Comparison of ENCODE assay signal across 17 cellular contexts in genomic region chr13:46389457-46389856, GRCh38. TPM values are rescaled to one million over a fixed set of nuclear protein-coding genes. Genes with fewer than 3 reads are reported as not detected.
DNase-seq lines count a peak whose midpoint lies in the region; ATAC-seq and TF ChIP-seq lines count a peak whose summit lies in the region.
"Had no signal": no experiment of that assay in that cellular context is flagged by ENCODE, and none has a peak within 500 bp of the region (broad histone marks: within the 10 kb centered on the region; RNA-seq: fewer than 3 reads in every experiment).

No MANE protein-coding gene starts in this region.

- peaks cover 36% of the 10 kb centered on the region for H3F3A ChIP-seq in SU-DHL-6 (ENCODE audit: insufficient read depth)

- H3K27me3 ChIP-seq in SU-DHL-6 (ENCODE audit: low read length) (no peaks in the 10 kb centered on the region), mesenchymal stem cell (ENCODE audit: control insufficient read depth in 1 of 2, insufficient read depth in 1 of 2, low read length in 2 of 2) (peaks cover 4 to 37% of the 10 kb centered on the region in 2 experiments)

- WGBS in mesenchymal stem cell: 71% methylated on average over 5 of the region's 5 CpGs

- no peak overlapping the region for H3K14ac ChIP-seq in mesenchymal stem cell (ENCODE audit: low read length in 2 of 2)

- H3K27ac ChIP-seq in SU-DHL-6 (ENCODE audit: low read depth, low read length) (peak overlapping the region; percentile 88), mesenchymal stem cell (ENCODE audit: low read length, poor library complexity, severe bottlenecking) (no peak overlapping the region), substantia nigra (ENCODE audit: low read depth, low read length, poor library complexity, severe bottlenecking) (peak overlapping the region; percentile 83)
- H3K27ac ChIP-seq: foreskin keratinocyte, tibial artery had no signal

- no peak overlapping the region for H2BK15ac ChIP-seq in mesenchymal stem cell (ENCODE audit: low read depth, poor library complexity, severe bottlenecking)

- peaks cover 18% of the 10 kb centered on the region for H3K4me1 ChIP-seq in mesenchymal stem cell (ENCODE audit: control insufficient read depth, insufficient read depth, low read depth, low read length)

- H2BK5ac ChIP-seq in mesenchymal stem cell (ENCODE audit: low read depth, low read length, poor library complexity, severe bottlenecking): no peak overlapping the region

- H3K23ac ChIP-seq in mesenchymal stem cell (ENCODE audit: low read length in 2 of 2): no peak overlapping the region

- H3K4ac ChIP-seq in mesenchymal stem cell (ENCODE audit: low read depth in 1 of 2, low read length in 2 of 2): no peak overlapping the region

- H3K9me3 ChIP-seq in SU-DHL-6 (ENCODE audit: insufficient read depth, low read length): no peaks in the 10 kb centered on the region
- no peaks in the 10 kb centered on the region for H3K9me3 ChIP-seq in mesenchymal stem cell (ENCODE audit: control insufficient read depth, low read length)
- H3K9me3 ChIP-seq: tibial artery had no signal

- no peak overlapping the region for H4K91ac ChIP-seq in mesenchymal stem cell (ENCODE audit: low read length)

- TF ChIP-seq CTCF in GM20000 (IDR thresholded peaks at IDR 0.05; ENCODE audit: extremely low read depth, missing control alignments): no peak
- no peak for TF ChIP-seq CTCF in SU-DHL-6 (IDR thresholded peaks at IDR 0.05; ENCODE audit: insufficient read depth, low read length, poor library complexity, severe bottlenecking)

- no peak overlapping the region for H2BK120ac ChIP-seq in mesenchymal stem cell (ENCODE audit: low read depth, low read length)

- H2AFZ ChIP-seq in SU-DHL-6 (ENCODE audit: low read depth, low read length, severe bottlenecking): peak overlapping the region; percentile 0
- no peak overlapping the region for H2AFZ ChIP-seq in mesenchymal stem cell (ENCODE audit: low read depth, low read length)

- no peaks in the 10 kb centered on the region for H3K9me2 ChIP-seq in SU-DHL-6 (replicated peaks; ENCODE audit: insufficient read depth, low read length)

- DNase-seq in GM20000 (ENCODE audit: low spot score) (peak; percentile 15), mesenchymal stem cell (no peak), substantia nigra (lab: John Stamatoyannopoulos, UW) (no peak), NCI-H2107 treated with DMSO at 0.1 percent for 48 hours (lab: John Stamatoyannopoulos, UW; ENCODE audit: unreplicated experiment) (no peak)
- no peak for DNase-seq in activated effector memory CD4-positive, alpha-beta T cell treated with Interleukin-2 at 50 U/mL for 16 hours
- DNase-seq: activated CD4-positive, CD25-positive, alpha-beta regulatory T cell; GOT3; NCI-H146; NCI-H510A; OCI-M1; stimulated activated CD4-positive, alpha-beta T cell treated with anti-CD3 and anti-CD28 coated beads, Interleukin-1b, Interleukin-23, amount 100 ng/mL, for 48 hours; tibial artery had no signal

- no peak overlapping the region for H3K18ac ChIP-seq in mesenchymal stem cell (ENCODE audit: low read depth in 1 of 2, low read length in 2 of 2)

- no peak overlapping the region for H4K8ac ChIP-seq in mesenchymal stem cell (ENCODE audit: low read length)

- H3K4me3 ChIP-seq in SU-DHL-6 (ENCODE audit: insufficient read depth, low read length, poor library complexity, severe bottlenecking) (peak overlapping the region; percentile 2), mesenchymal stem cell (ENCODE audit: insufficient read depth in 1 of 2, low read depth in 1 of 2, low read length in 2 of 2) (no peak overlapping the region)
- H3K4me3 ChIP-seq: tibial artery had no signal

- no peaks in the 10 kb centered on the region for H3K79me1 ChIP-seq in mesenchymal stem cell (replicated peaks; ENCODE audit: low read length, poor library complexity, severe bottlenecking)

- no peaks in the 10 kb centered on the region for H4K20me1 ChIP-seq in SU-DHL-6 (ENCODE audit: low read depth, low read length)

- H3K36me3 ChIP-seq in SU-DHL-6 (ENCODE audit: low read length): no peaks in the 10 kb centered on the region
- no peaks in the 10 kb centered on the region for H3K36me3 ChIP-seq in mesenchymal stem cell (ENCODE audit: control insufficient read depth in 1 of 2, insufficient read depth in 2 of 2, low read depth in 1 of 2, low read length in 2 of 2)
- H3K36me3 ChIP-seq: tibial artery had no signal

- ATAC-seq in GM18858 (IDR thresholded peaks at IDR 0.05; ENCODE audit: unreplicated experiment) (no peak), HG02970 (IDR thresholded peaks at IDR 0.05; ENCODE audit: low FRiP score, unreplicated experiment) (no peak)
- ATAC-seq: activated naive CD4-positive, alpha-beta T cell treated with anti-CD3 and anti-CD28 coated beads, Interleukin-2, amount 50 U/mL, for 72 hours; foreskin keratinocyte had no signal

- H2BK12ac ChIP-seq in mesenchymal stem cell (ENCODE audit: low read length in 2 of 2): no peak overlapping the region

- peak overlapping the region; percentile 9 for H2AK5ac ChIP-seq in mesenchymal stem cell (ENCODE audit: low read length, severe bottlenecking)

- H3K4me2 ChIP-seq in SU-DHL-6 (ENCODE audit: low read depth, low read length, poor library complexity, severe bottlenecking) (peak overlapping the region; percentile 94), mesenchymal stem cell (ENCODE audit: low read length, poor library complexity, severe bottlenecking) (no peak overlapping the region)

- H3K9ac ChIP-seq in SU-DHL-6 (ENCODE audit: low read length): peak overlapping the region; percentile 83
- no peak overlapping the region for H3K9ac ChIP-seq in mesenchymal stem cell (ENCODE audit: low read length)

- H3K79me2 ChIP-seq in SU-DHL-6 (ENCODE audit: insufficient read depth, low read length): peaks cover 35% of the 10 kb centered on the region

RNA-seq across cellular contexts. Expression of gene RUBCNL, which starts 2.4 kb away (rescaled TPM):
- polyA plus RNA-seq in mesenchymal stem cell (2013, experiment 1 of 2): 0.12 TPM
- polyA plus RNA-seq in mesenchymal stem cell (2013, experiment 2 of 2): 0.14 TPM
